2 cellular contexts compared by ENCODE assay signal in the genomic region with DNA sequence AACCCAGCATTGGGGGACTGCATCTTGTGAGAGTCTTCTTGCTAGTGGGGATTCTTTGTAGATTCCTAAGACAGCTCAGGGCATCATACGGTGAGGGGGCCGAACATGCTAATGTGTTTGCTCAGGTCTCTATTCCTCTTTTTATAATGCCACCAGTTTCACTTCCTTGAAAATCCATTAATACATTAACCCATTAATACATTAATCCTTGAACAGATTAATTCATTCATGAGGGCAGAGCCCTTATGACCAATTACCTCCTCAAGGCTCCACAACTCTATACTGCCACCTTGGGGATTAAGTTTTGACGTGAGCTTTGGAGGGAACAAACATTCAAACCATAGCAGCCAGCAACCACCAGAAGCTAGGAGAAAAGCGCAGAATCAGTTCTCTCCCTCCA.
TF ChIP-seq lines count a peak whose summit lies in the region.

No MANE protein-coding gene starts in this region.

TF ChIP-seq in SK-N-SH, 30 proteins besides CTCF, POLR2A, EP300 and RAD21 (continued from another document):
- TF ChIP-seq ELF1 (IDR thresholded peaks at IDR 0.05) (no peak), EZH2phosphoT487 (IDR thresholded peaks at IDR 0.05; ENCODE audit: borderline replicate concordance, low read depth) (no peak)

TF ChIP-seq in SK-N-SH treated with all-trans-retinoic acid at 6 μM for 48 hours, 23 proteins besides CTCF, POLR2A, EP300 and RAD21 (continued from another document):
- TF ChIP-seq, protein P1, sequence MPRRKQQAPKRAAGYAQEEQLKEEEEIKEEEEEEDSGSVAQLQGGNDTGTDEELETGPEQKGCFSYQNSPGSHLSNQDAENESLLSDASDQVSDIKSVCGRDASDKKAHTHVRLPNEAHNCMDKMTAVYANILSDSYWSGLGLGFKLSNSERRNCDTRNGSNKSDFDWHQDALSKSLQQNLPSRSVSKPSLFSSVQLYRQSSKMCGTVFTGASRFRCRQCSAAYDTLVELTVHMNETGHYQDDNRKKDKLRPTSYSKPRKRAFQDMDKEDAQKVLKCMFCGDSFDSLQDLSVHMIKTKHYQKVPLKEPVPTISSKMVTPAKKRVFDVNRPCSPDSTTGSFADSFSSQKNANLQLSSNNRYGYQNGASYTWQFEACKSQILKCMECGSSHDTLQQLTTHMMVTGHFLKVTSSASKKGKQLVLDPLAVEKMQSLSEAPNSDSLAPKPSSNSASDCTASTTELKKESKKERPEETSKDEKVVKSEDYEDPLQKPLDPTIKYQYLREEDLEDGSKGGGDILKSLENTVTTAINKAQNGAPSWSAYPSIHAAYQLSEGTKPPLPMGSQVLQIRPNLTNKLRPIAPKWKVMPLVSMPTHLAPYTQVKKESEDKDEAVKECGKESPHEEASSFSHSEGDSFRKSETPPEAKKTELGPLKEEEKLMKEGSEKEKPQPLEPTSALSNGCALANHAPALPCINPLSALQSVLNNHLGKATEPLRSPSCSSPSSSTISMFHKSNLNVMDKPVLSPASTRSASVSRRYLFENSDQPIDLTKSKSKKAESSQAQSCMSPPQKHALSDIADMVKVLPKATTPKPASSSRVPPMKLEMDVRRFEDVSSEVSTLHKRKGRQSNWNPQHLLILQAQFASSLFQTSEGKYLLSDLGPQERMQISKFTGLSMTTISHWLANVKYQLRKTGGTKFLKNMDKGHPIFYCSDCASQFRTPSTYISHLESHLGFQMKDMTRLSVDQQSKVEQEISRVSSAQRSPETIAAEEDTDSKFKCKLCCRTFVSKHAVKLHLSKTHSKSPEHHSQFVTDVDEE (CRISPR knock-in tag; IDR thresholded peaks at IDR 0.05), result no peak
- TF ChIP-seq RARB (CRISPR knock-in tag; IDR thresholded peaks at IDR 0.05) (no peak), ZFP3 (CRISPR knock-in tag; IDR thresholded peaks at IDR 0.05) (no peak), CSDC2 (CRISPR knock-in tag; IDR thresholded peaks at IDR 0.05) (no peak), ZNF565 (CRISPR knock-in tag; conservative IDR thresholded peaks at IDR 0.05; ENCODE audit: low read depth) (no peak), GLIS3 (CRISPR knock-in tag; IDR thresholded peaks at IDR 0.05) (no peak), ISL1 (CRISPR knock-in tag; IDR thresholded peaks at IDR 0.05) (no peak)
- TF ChIP-seq, protein P2, sequence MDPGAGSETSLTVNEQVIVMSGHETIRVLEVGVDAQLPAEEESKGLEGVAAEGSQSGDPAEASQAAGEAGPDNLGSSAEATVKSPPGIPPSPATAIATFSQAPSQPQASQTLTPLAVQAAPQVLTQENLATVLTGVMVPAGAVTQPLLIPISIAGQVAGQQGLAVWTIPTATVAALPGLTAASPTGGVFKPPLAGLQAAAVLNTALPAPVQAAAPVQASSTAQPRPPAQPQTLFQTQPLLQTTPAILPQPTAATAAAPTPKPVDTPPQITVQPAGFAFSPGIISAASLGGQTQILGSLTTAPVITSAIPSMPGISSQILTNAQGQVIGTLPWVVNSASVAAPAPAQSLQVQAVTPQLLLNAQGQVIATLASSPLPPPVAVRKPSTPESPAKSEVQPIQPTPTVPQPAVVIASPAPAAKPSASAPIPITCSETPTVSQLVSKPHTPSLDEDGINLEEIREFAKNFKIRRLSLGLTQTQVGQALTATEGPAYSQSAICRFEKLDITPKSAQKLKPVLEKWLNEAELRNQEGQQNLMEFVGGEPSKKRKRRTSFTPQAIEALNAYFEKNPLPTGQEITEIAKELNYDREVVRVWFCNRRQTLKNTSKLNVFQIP (CRISPR knock-in tag; IDR thresholded peaks at IDR 0.05; ENCODE audit: borderline replicate concordance, low read depth), result no peak
- TF ChIP-seq, protein P3, sequence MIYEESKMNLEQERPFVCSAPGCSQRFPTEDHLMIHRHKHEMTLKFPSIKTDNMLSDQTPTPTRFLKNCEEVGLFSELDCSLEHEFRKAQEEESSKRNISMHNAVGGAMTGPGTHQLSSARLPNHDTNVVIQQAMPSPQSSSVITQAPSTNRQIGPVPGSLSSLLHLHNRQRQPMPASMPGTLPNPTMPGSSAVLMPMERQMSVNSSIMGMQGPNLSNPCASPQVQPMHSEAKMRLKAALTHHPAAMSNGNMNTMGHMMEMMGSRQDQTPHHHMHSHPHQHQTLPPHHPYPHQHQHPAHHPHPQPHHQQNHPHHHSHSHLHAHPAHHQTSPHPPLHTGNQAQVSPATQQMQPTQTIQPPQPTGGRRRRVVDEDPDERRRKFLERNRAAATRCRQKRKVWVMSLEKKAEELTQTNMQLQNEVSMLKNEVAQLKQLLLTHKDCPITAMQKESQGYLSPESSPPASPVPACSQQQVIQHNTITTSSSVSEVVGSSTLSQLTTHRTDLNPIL (CRISPR knock-in tag; IDR thresholded peaks at IDR 0.05; ENCODE audit: low read depth), result no peak
